In genomic region chr2:62348700-62349099, GRCh38 we compare ENCODE assay signal across 29 cellular contexts.
A peak's percentile ranks its signal among the peaks of the same experiment; 100 is the strongest.
DNase-seq lines count a peak whose midpoint lies in the region; ATAC-seq, FAIRE-seq and TF ChIP-seq lines count a peak whose summit lies in the region.
"Had no signal": no experiment of that assay in that cellular context is flagged by ENCODE, and none has a peak within 500 bp of the region (broad histone marks: within the 10 kb centered on the region; RNA-seq: fewer than 3 reads in every experiment).

No MANE protein-coding gene starts in this region.

- H3K4me3 ChIP-seq in GM23338, result no peak overlapping the region
- H3K4me3 ChIP-seq in MM.1S (ENCODE audit: low read length), result no peak overlapping the region
- H3K4me3 ChIP-seq: SJSA1 had no signal

- peaks cover 27% of the 10 kb centered on the region for H3K36me3 Mint-ChIP-seq in GM23338 (ENCODE audit: low read depth)
- peaks cover 2 to 7% of the 10 kb centered on the region in 2 donors for H3K36me3 Mint-ChIP-seq in stimulated activated naive B cell treated with anti-CD40 and anti-IgM and Interleukin-4, amounts not matched to agents 10 μg/mL and 1 μg/mL and 100 μg/mL, for 72 hours
- H3K36me3 Mint-ChIP-seq: CD14-positive monocyte had no signal

- no peaks in the 10 kb centered on the region; the same call in 1 of the 2 replicates for H3K4me1 ChIP-seq in GM23338 (ENCODE audit: insufficient read depth)
- peaks cover 14% of the 10 kb centered on the region for H3K4me1 ChIP-seq in MM.1S (ENCODE audit: low read length)
- H3K4me1 ChIP-seq: BE2C, SJSA1 had no signal

- peak; percentile 45 for FAIRE-seq in GM18507 (lab: Jason Lieb, UNC)

- 0 out of 2 replicates have a peak overlapping the region, but pooled peaks have one; percentile 22 for H3K27ac ChIP-seq in GM23338 (ENCODE audit: low read depth)
- no peak overlapping the region for H3K27ac ChIP-seq in MM.1S (ENCODE audit: low read length)
- H3K27ac ChIP-seq: HL-60, SJSA1 had no signal

- peaks cover 11% of the 10 kb centered on the region for H3K4me1 Mint-ChIP-seq in GM23338
- H3K4me1 Mint-ChIP-seq in stimulated activated naive B cell treated with anti-CD40 and anti-IgM and Interleukin-4, amounts not matched to agents 10 μg/mL and 1 μg/mL and 100 μg/mL, for 72 hours, result peaks cover 12 to 40% of the 10 kb centered on the region in 2 donors
- H3K4me1 Mint-ChIP-seq: CD14-positive monocyte; CD8-positive, alpha-beta memory T cell had no signal

- H3K79me2 ChIP-seq in GM23338 (replicated peaks; ENCODE audit: insufficient read depth), result no peaks in the 10 kb centered on the region
- H3K79me2 ChIP-seq in MM.1S (ENCODE audit: low read length), result no peaks in the 10 kb centered on the region

- no peak for TF ChIP-seq CTCF in GM23338 (conservative IDR thresholded peaks at IDR 0.05; ENCODE audit: low read depth in 2 of 2)
- TF ChIP-seq CTCF in MM.1S (IDR thresholded peaks at IDR 0.05; ENCODE audit: low read length), result no peak

- H3K27me3 ChIP-seq in GM23338 (ENCODE audit: insufficient read depth) (no peaks in the 10 kb centered on the region), MM.1S (replicated peaks; ENCODE audit: insufficient read depth, low read length) (no peaks in the 10 kb centered on the region)
- H3K27me3 ChIP-seq: BE2C, SJSA1 had no signal

- no peaks in the 10 kb centered on the region for H3K9me3 ChIP-seq in MM.1S (replicated peaks; ENCODE audit: insufficient read depth, low read length)
- H3K9me3 ChIP-seq: BE2C, SJSA1 had no signal

- H3K4me3 Mint-ChIP-seq in GM23338, result no peak overlapping the region
- peak overlapping the region in 1 of 2 donors; percentile 11 for H3K4me3 Mint-ChIP-seq in stimulated activated naive B cell treated with anti-CD40 and anti-IgM and Interleukin-4, amounts not matched to agents 10 μg/mL and 1 μg/mL and 100 μg/mL, for 72 hours
- H3K4me3 Mint-ChIP-seq: CD14-positive monocyte; CD8-positive, alpha-beta memory T cell had no signal

- H4K20me1 ChIP-seq in GM23338 (replicated peaks; ENCODE audit: insufficient read depth) (no peaks in the 10 kb centered on the region), MM.1S (ENCODE audit: insufficient read depth, low read length) (no peaks in the 10 kb centered on the region)

- no peak overlapping the region for H3K9ac ChIP-seq in MM.1S (ENCODE audit: low read length)

- intact Hi-C loops in posterior cingulate gyrus (cut with DNase I), result no loop called here

- peaks cover 4% of the 10 kb centered on the region for H3K27me3 Mint-ChIP-seq in GM23338 (ENCODE audit: insufficient read depth, low read depth, poor library complexity)
- no peaks in the 10 kb centered on the region for H3K27me3 Mint-ChIP-seq in stimulated activated naive B cell treated with anti-CD40 and anti-IgM and Interleukin-4, amounts not matched to agents 10 μg/mL and 1 μg/mL and 100 μg/mL, for 72 hours
- H3K27me3 Mint-ChIP-seq: CD8-positive, alpha-beta memory T cell had no signal

- peaks cover 24% of the 10 kb centered on the region for H3K9me3 Mint-ChIP-seq in GM23338
- H3K9me3 Mint-ChIP-seq in stimulated activated naive B cell treated with anti-CD40 and anti-IgM and Interleukin-4, amounts not matched to agents 10 μg/mL and 1 μg/mL and 100 μg/mL, for 72 hours, result peaks cover 9% of the 10 kb centered on the region in 2 donors

- H3K36me3 ChIP-seq in GM23338 (ENCODE audit: insufficient read depth), result no peaks in the 10 kb centered on the region
- H3K36me3 ChIP-seq in MM.1S (replicated peaks; ENCODE audit: insufficient read depth, low read length), result no peaks in the 10 kb centered on the region
- H3K36me3 ChIP-seq: BE2C, SJSA1 had no signal

- H3K4me2 ChIP-seq in GM23338 (no peak overlapping the region), MM.1S (ENCODE audit: low read depth, low read length) (no peak overlapping the region)

- H3F3A ChIP-seq in GM23338 (replicated peaks; ENCODE audit: low read depth), result no peaks in the 10 kb centered on the region
- H3F3A ChIP-seq in MM.1S (ENCODE audit: insufficient read depth, low read length), result 0 out of 2 replicates have a peak, but pooled peaks cover 9% of the 10 kb centered on the region

- H3K27ac Mint-ChIP-seq in GM23338, result no peak overlapping the region
- no peak overlapping the region for H3K27ac Mint-ChIP-seq in stimulated activated naive B cell treated with anti-CD40 and anti-IgM and Interleukin-4, amounts not matched to agents 10 μg/mL and 1 μg/mL and 100 μg/mL, for 72 hours
- H3K27ac Mint-ChIP-seq: CD14-positive monocyte had no signal

- H3K9me2 ChIP-seq in GM23338 (ENCODE audit: insufficient read depth), result 0 out of 2 replicates have a peak, but pooled peaks cover 18% of the 10 kb centered on the region
- H3K9me2 ChIP-seq in MM.1S (replicated peaks; ENCODE audit: insufficient read depth, low read length), result no peaks in the 10 kb centered on the region

- no peak for ATAC-seq in GM23338
- peak; percentile 35 to 36 for ATAC-seq in stimulated activated naive B cell treated with anti-CD40 and anti-IgM and Interleukin-4, amounts not matched to agents 10 μg/mL and 1 μg/mL and 100 μg/mL, for 72 hours (replicated peaks)
- ATAC-seq: HCT116 had no signal

- H2AFZ ChIP-seq in GM23338 (no peak overlapping the region), MM.1S (ENCODE audit: low read length) (no peak overlapping the region)

- DNase-seq in GM18507 (ENCODE audit: extremely low spot score, insufficient read length, low read depth) (no peak), GM23338 (ENCODE audit: low spot score) (no peak), MM.1S (peak; percentile 14), SKM-1 treated with dmso at 0.1 percent for 144 hours (lab: John Stamatoyannopoulos, UW; ENCODE audit: unreplicated experiment) (no peak), posterior cingulate gyrus (no peak), DMS153 (lab: John Stamatoyannopoulos, UW) (no peak), NCI-H82 treated with DMSO at 0.1 percent for 48 hours (lab: John Stamatoyannopoulos, UW; ENCODE audit: unreplicated experiment) (no peak)
- DNase-seq in stimulated activated naive B cell treated with anti-CD40 and anti-IgM and Interleukin-4, amounts not matched to agents 10 μg/mL and 1 μg/mL and 100 μg/mL, for 72 hours, result no peak
- DNase-seq: BE2C; CD8-positive, alpha-beta memory T cell; DMS 273 treated with DMSO at 0.1 percent for 48 hours; DMS79 treated with DMSO at 0.1 percent for 48 hours; GF-D8; GOT3; NCI-H1092; NCI-H1417 treated with DMSO at 0.1 percent for 48 hours; NCI-H187; NCI-H2081 treated with DMSO at 0.1 percent for 48 hours; NCI-H2171 treated with DMSO at 0.1 percent for 48 hours; NCI-H446; NCI-H524 treated with DMSO at 0.1 percent for 48 hours; NCI-H774; Right ventricle myocardium superior; RPMI8226; T-helper 9 cell had no signal

TF ChIP-seq in GM23338, 12 proteins besides CTCF, POLR2A, EP300 and RAD21 (continues in another document):
- TF ChIP-seq NANOG (IDR thresholded peaks at IDR 0.05; ENCODE audit: borderline replicate concordance) (no peak), ZNF331 (CRISPR knock-in tag; IDR thresholded peaks at IDR 0.05; ENCODE audit: low read depth) (no peak), STAT1 (IDR thresholded peaks at IDR 0.05; ENCODE audit: unreplicated experiment) (no peak), JUNB (IDR thresholded peaks at IDR 0.05; ENCODE audit: unreplicated experiment) (no peak), CREB1 (CRISPR knock-in tag; IDR thresholded peaks at IDR 0.05; ENCODE audit: low read depth) (no peak), ETS1 (IDR thresholded peaks at IDR 0.05) (no peak), REST (IDR thresholded peaks at IDR 0.05; ENCODE audit: unreplicated experiment) (no peak), EZH2phosphoT487 (IDR thresholded peaks at IDR 0.05; ENCODE audit: unreplicated experiment) (no peak), ZNF114 (CRISPR knock-in tag; IDR thresholded peaks at IDR 0.05) (no peak), POLR2AphosphoS5 (IDR thresholded peaks at IDR 0.05; ENCODE audit: low read depth) (no peak), EZH2 (IDR thresholded peaks at IDR 0.05; ENCODE audit: low read depth, unreplicated experiment) (no peak)
